ENCODE assay signal across 10 cellular contexts in genomic region chr11:34427171-34427805, GRCh38. TPM values are rescaled to one million over a fixed set of nuclear protein-coding genes. Genes with fewer than 3 reads are reported as not detected.
DNase-seq lines count a peak whose midpoint lies in the region; ATAC-seq and TF ChIP-seq lines count a peak whose summit lies in the region.
"Had no signal": no experiment of that assay in that cellular context is flagged by ENCODE, and none has a peak within 500 bp of the region (broad histone marks: within the 10 kb centered on the region; RNA-seq: fewer than 3 reads in every experiment).

No MANE protein-coding gene starts in this region.

- peak; percentile 96 for ATAC-seq in RWPE2 (ENCODE audit: low read depth)
- no peak for ATAC-seq in HG02610 (IDR thresholded peaks at IDR 0.05; ENCODE audit: unreplicated experiment)
- ATAC-seq in HG02678 (IDR thresholded peaks at IDR 0.05; ENCODE audit: unreplicated experiment), result no peak
- ATAC-seq: effector memory CD8-positive, alpha-beta T cell; natural killer cell had no signal

- H3K9me3 ChIP-seq in RWPE2 (ENCODE audit: severe bottlenecking), result no peaks in the 10 kb centered on the region
- no peaks in the 10 kb centered on the region for H3K9me3 ChIP-seq in spleen

- H3K36me3 ChIP-seq in RWPE2 (ENCODE audit: low read depth) (no peaks in the 10 kb centered on the region), spleen (no peaks in the 10 kb centered on the region)

- no peak for TF ChIP-seq POLR2A in spleen (IDR thresholded peaks at IDR 0.05)

- H3K4me3 ChIP-seq in RWPE2 (ENCODE audit: severe bottlenecking) (no peak overlapping the region), spleen (no peak overlapping the region)

- peak; percentile 20 for DNase-seq in HEK293T (ENCODE audit: extremely low spot score)
- DNase-seq in RWPE2 (ENCODE audit: low spot score), result peak; percentile 61
- DNase-seq in fibroblast of the conjunctiva (ENCODE audit: low read depth), result peak; percentile 85
- no peak for DNase-seq in spleen
- DNase-seq in OCI-M2 (lab: John Stamatoyannopoulos, UW; ENCODE audit: unreplicated experiment), result no peak
- no peak for DNase-seq in NCI-H1436 treated with DMSO at 0.1 percent for 48 hours (lab: John Stamatoyannopoulos, UW)
- DNase-seq: effector memory CD8-positive, alpha-beta T cell; natural killer cell had no signal

- intact Hi-C loops in spleen (cut with DNase I; ENCODE audit: low total_unique reads), result no loop called here

- CTCF ChIA-PET in HEK293T (lab: Yijun Ruan, JAX), result no interaction called here

- peaks cover 36% of the 10 kb centered on the region for H3K4me1 ChIP-seq in RWPE2 (ENCODE audit: insufficient read depth, poor library complexity, severe bottlenecking)
- peaks cover 0 to 51% (median 8%) of the 10 kb centered on the region in 6 donors for H3K4me1 ChIP-seq in spleen

- TF ChIP-seq CTCF in RWPE2 (IDR thresholded peaks at IDR 0.05; ENCODE audit: poor library complexity, severe bottlenecking) (no peak), spleen (IDR thresholded peaks at IDR 0.05 in 8 of 11, conservative IDR thresholded peaks at IDR 0.05 in 3 of 11) (no peak)

- POLR2A ChIA-PET in HEK293T (lab: Yijun Ruan, JAX), result interaction anchor here (0.6 to 1.4 kb wide), 2 partner anchors 11 to 1172 kb away, joined by 3 to 9 read pairs; partner anchors contain the start of gene CAT

- peak overlapping the region; percentile 67 for H3K27ac ChIP-seq in RWPE2 (ENCODE audit: poor library complexity, severe bottlenecking)
- peak overlapping the region in 6 of 8 donors; percentile 42 to 85 (median 70) for H3K27ac ChIP-seq in spleen

- 19 to 30% (median 22%) methylated on average over 4 of the region's 4 CpGs for WGBS in spleen, 5 donors

- H3K27me3 ChIP-seq in RWPE2 (ENCODE audit: insufficient read depth, poor library complexity, severe bottlenecking), result no peaks in the 10 kb centered on the region
- peaks cover 0 to 4% (median 0%) of the 10 kb centered on the region in 7 donors for H3K27me3 ChIP-seq in spleen (replicated peaks in 1 of 7)

TF ChIP-seq in HEK293T, 16 proteins besides CTCF, POLR2A, EP300 and RAD21:
- TF ChIP-seq ZNF384 (IDR thresholded peaks at IDR 0.05), result peak; percentile 57
- no peak for TF ChIP-seq L3MBTL2 (conservative IDR thresholded peaks at IDR 0.05)

RNA-seq across cellular contexts. Expression of gene CAT, which starts 11.4 kb away (rescaled TPM):
- total RNA-seq in spleen, result 100 to 1,000 TPM in 5 of 7 donors, 10 to 100 TPM in 2; 93.4 to 149 (median 126) TPM
- 10 to 100 TPM; 55.2 to 74.2 (median 64.5) TPM for polyA plus RNA-seq in spleen

Comparison
In these comparisons a context has a peak if more than half of its experiments do, and no peak if none do; other contexts are left out.
1. DNase-seq: peak in HEK293T (single experiment), RWPE2 (single experiment) and fibroblast of the conjunctiva (single experiment); none in spleen (single experiment), OCI-M2 (single experiment) and NCI-H1436 treated with DMSO at 0.1 percent for 48 hours (single experiment).